14 cellular contexts compared by ENCODE assay signal in the genomic region with DNA sequence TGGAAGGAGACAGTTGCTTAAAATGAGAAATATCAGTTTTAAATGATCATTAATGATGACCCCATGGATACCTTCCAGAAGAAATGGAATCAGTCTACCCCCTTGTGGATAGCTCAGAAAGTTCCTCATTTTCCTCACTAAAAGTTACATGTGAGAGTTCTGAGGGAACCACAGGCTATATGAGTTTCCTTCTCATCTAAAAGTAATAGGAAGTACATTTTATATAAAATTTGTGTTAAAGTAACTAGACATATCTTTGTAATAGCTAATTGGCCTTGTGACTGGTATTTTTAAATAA.
A peak's percentile ranks its signal among the peaks of the same experiment; 100 is the strongest.
DNase-seq lines count a peak whose midpoint lies in the region; ATAC-seq, FAIRE-seq and TF ChIP-seq lines count a peak whose summit lies in the region.
"Had no signal": no experiment of that assay in that cellular context is flagged by ENCODE, and none has a peak within 500 bp of the region (broad histone marks: within the 10 kb centered on the region; RNA-seq: fewer than 3 reads in every experiment).

No MANE protein-coding gene starts in this region.

- no peaks in the 10 kb centered on the region for H4K20me1 ChIP-seq in K562 (replicated peaks; ENCODE audit: control insufficient read depth, insufficient read depth, low read length)

- FAIRE-seq in K562 (lab: Jason Lieb, UNC), result no peak

- no peak for ATAC-seq in K562
- ATAC-seq: heart left ventricle; naive thymus-derived CD4-positive, alpha-beta T cell had no signal

- CTCF ChIA-PET in K562 (lab: Yijun Ruan, JAX; ENCODE audit: low intra/inter-chr PET ratio), result no interaction called here

- no peak overlapping the region for H2AFZ ChIP-seq in K562 (ENCODE audit: low read depth, low read length)

- no peaks in the 10 kb centered on the region for H3K9me1 ChIP-seq in K562 (ENCODE audit: control insufficient read depth, insufficient read depth, low read length)

- no peak overlapping the region for H3K4me2 ChIP-seq in K562 (ENCODE audit: insufficient read depth, low read length)

- intact Hi-C loops in K562 (cut with micrococcal nuclease), result loop anchor here (5.0 kb wide), 1 partner anchor 162 kb away; no protein-coding TSS in a partner anchor

- TF ChIP-seq POLR2A in K562 (conservative IDR thresholded peaks at IDR 0.05), result no peak

- H3K27ac Mint-ChIP-seq in mesothelial cell of epicardium, result peak overlapping the region; percentile 80
- H3K27ac Mint-ChIP-seq: naive thymus-derived CD4-positive, alpha-beta T cell had no signal

- H3K4me1 Mint-ChIP-seq in mesothelial cell of epicardium, result peaks cover 16% of the 10 kb centered on the region
- H3K4me1 Mint-ChIP-seq: central memory CD8-positive, alpha-beta T cell; naive thymus-derived CD4-positive, alpha-beta T cell had no signal

- H3K9me3 ChIP-seq in K562 (replicated peaks; ENCODE audit: control insufficient read depth, insufficient read depth, low read depth, low read length), result no peaks in the 10 kb centered on the region
- H3K9me3 ChIP-seq: heart left ventricle, uterus had no signal

- H3K9me3 Mint-ChIP-seq in mesothelial cell of epicardium, result no peaks in the 10 kb centered on the region
- H3K9me3 Mint-ChIP-seq: central memory CD8-positive, alpha-beta T cell; naive thymus-derived CD4-positive, alpha-beta T cell had no signal

- no TSS peak for BruUV-seq in K562 (replicated peaks; lab: Mats Ljungman, UMichigan)

- H3K4me3 Mint-ChIP-seq in mesothelial cell of epicardium, result no peak overlapping the region
- H3K4me3 Mint-ChIP-seq: central memory CD8-positive, alpha-beta T cell; naive thymus-derived CD4-positive, alpha-beta T cell had no signal

- TF ChIP-seq CTCF in LNCAP (IDR thresholded peaks at IDR 0.05) (peak; percentile 33; the same call in 1 of the 2 replicates), K562 (IDR thresholded peaks at IDR 0.05 in 2 of 3, conservative IDR thresholded peaks at IDR 0.05 in 1 of 3; ENCODE audit: insufficient read depth in 2 of 3, low read depth in 1 of 3, low read length in 3 of 3) (peak in 2 of 3 experiments; percentile 15 to 48; a peak in 2 of 6 replicates), mesothelial cell of epicardium (IDR thresholded peaks at IDR 0.05; ENCODE audit: unreplicated experiment) (peak; percentile 70)

- no peak for TF ChIP-seq EP300 in K562 (IDR thresholded peaks at IDR 0.05; ENCODE audit: low read length)

- no peaks in the 10 kb centered on the region for H3K36me3 ChIP-seq in K562 (ENCODE audit: control insufficient read depth, insufficient read depth, low read length)
- H3K36me3 ChIP-seq: heart left ventricle, uterus had no signal

- no peaks in the 10 kb centered on the region for H3K4me1 ChIP-seq in K562 (replicated peaks in 1 of 2; ENCODE audit: control insufficient read depth in 2 of 2, insufficient read depth in 2 of 2, low read length in 2 of 2)
- H3K4me1 ChIP-seq: heart left ventricle, uterus had no signal

- peak in 1 of 2 experiments; percentile 64; a peak in 2 of 4 replicates for TF ChIP-seq RAD21 in K562 (CRISPR knock-in tag; conservative IDR thresholded peaks at IDR 0.05 in 1 of 2, IDR thresholded peaks at IDR 0.05 in 1 of 2)

- peak; percentile 16 for DNase-seq in Ammon's horn (ENCODE audit: low spot score)
- DNase-seq in K562 (ENCODE audit: extremely low read depth in 1 of 4, low spot score in 3 of 4), result no peak
- DNase-seq in mesothelial cell of epicardium (ENCODE audit: low spot score in 2 of 2, unreplicated experiment in 2 of 2), result no peak
- no peak for DNase-seq in NCI-H446 treated with DMSO at 0.1 percent for 48 hours (lab: John Stamatoyannopoulos, UW)
- DNase-seq in NCI-H2196 treated with DMSO at 0.1 percent for 48 hours (lab: John Stamatoyannopoulos, UW; ENCODE audit: unreplicated experiment), result no peak
- no peak for DNase-seq in NCI-H748 treated with DMSO at 0.1 percent for 48 hours (lab: John Stamatoyannopoulos, UW)
- no peak for DNase-seq in central memory CD4-positive, alpha-beta T cell
- DNase-seq: H7; heart left ventricle; naive thymus-derived CD4-positive, alpha-beta T cell; NCI-H2107; uterus had no signal

- in situ Hi-C loops in K562 (cut with MboI), result loop anchor here (10.0 kb wide), 1 partner anchor 265 kb away; no protein-coding TSS in a partner anchor

- POLR2A ChIA-PET in K562 (lab: Yijun Ruan, JAX), result no interaction called here

- H3K27me3 Mint-ChIP-seq in mesothelial cell of epicardium (ENCODE audit: low read depth), result no peaks in the 10 kb centered on the region
- H3K27me3 Mint-ChIP-seq: central memory CD8-positive, alpha-beta T cell had no signal

- no peak overlapping the region for H3K4me3 ChIP-seq in K562
- H3K4me3 ChIP-seq: heart left ventricle, uterus had no signal

- H3K27me3 ChIP-seq in K562 (ENCODE audit: control insufficient read depth in 2 of 2, insufficient read depth in 2 of 2, low read length in 2 of 2), result peaks cover 0 to 3% of the 10 kb centered on the region in 2 experiments; a peak in 1 of 5 replicates
- H3K27me3 ChIP-seq: heart left ventricle, uterus had no signal

- H3K36me3 Mint-ChIP-seq in mesothelial cell of epicardium, result no peaks in the 10 kb centered on the region
- H3K36me3 Mint-ChIP-seq: naive thymus-derived CD4-positive, alpha-beta T cell had no signal

- H3K27ac ChIP-seq in K562 (ENCODE audit: extremely low read depth, low read depth, low read length), result no peak overlapping the region
- H3K27ac ChIP-seq: heart left ventricle, uterus had no signal

- no peaks in the 10 kb centered on the region for H3K79me2 ChIP-seq in K562 (ENCODE audit: control insufficient read depth, insufficient read depth, low read length)

- H3K9ac ChIP-seq in K562 (ENCODE audit: insufficient read depth in 1 of 2, low read depth in 2 of 2, low read length in 2 of 2), result no peak overlapping the region

TF ChIP-seq in K562, 482 proteins besides CTCF, POLR2A, EP300 and RAD21 (continues in another document):
- TF ChIP-seq ZNF57 (CRISPR knock-in tag; IDR thresholded peaks at IDR 0.05) (no peak), POLR2AphosphoS2 (IDR thresholded peaks at IDR 0.05; ENCODE audit: low read length) (no peak), ZNF239 (CRISPR knock-in tag; IDR thresholded peaks at IDR 0.05) (no peak), KLF16 (IDR thresholded peaks at IDR 0.05) (no peak), CREBBP (IDR thresholded peaks at IDR 0.05; ENCODE audit: low read depth, low read length) (no peak), XRCC4 (IDR thresholded peaks at IDR 0.05; ENCODE audit: extremely low read depth, insufficient read depth, insufficient read length) (no peak), NFRKB (IDR thresholded peaks at IDR 0.05; ENCODE audit: low read depth) (no peak), SMAD3 (CRISPR knock-in tag; conservative IDR thresholded peaks at IDR 0.05) (no peak)
- TF ChIP-seq, protein P1, sequence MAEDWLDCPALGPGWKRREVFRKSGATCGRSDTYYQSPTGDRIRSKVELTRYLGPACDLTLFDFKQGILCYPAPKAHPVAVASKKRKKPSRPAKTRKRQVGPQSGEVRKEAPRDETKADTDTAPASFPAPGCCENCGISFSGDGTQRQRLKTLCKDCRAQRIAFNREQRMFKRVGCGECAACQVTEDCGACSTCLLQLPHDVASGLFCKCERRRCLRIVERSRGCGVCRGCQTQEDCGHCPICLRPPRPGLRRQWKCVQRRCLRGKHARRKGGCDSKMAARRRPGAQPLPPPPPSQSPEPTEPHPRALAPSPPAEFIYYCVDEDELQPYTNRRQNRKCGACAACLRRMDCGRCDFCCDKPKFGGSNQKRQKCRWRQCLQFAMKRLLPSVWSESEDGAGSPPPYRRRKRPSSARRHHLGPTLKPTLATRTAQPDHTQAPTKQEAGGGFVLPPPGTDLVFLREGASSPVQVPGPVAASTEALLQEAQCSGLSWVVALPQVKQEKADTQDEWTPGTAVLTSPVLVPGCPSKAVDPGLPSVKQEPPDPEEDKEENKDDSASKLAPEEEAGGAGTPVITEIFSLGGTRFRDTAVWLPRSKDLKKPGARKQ (CRISPR knock-in tag; IDR thresholded peaks at IDR 0.05), result no peak
- TF ChIP-seq, protein P2, sequence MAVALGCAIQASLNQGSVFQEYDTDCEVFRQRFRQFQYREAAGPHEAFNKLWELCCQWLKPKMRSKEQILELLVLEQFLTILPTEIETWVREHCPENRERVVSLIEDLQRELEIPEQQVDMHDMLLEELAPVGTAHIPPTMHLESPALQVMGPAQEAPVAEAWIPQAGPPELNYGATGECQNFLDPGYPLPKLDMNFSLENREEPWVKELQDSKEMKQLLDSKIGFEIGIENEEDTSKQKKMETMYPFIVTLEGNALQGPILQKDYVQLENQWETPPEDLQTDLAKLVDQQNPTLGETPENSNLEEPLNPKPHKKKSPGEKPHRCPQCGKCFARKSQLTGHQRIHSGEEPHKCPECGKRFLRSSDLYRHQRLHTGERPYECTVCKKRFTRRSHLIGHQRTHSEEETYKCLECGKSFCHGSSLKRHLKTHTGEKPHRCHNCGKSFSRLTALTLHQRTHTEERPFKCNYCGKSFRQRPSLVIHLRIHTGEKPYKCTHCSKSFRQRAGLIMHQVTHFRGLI (CRISPR knock-in tag; IDR thresholded peaks at IDR 0.05), result no peak
- TF ChIP-seq, protein P3, sequence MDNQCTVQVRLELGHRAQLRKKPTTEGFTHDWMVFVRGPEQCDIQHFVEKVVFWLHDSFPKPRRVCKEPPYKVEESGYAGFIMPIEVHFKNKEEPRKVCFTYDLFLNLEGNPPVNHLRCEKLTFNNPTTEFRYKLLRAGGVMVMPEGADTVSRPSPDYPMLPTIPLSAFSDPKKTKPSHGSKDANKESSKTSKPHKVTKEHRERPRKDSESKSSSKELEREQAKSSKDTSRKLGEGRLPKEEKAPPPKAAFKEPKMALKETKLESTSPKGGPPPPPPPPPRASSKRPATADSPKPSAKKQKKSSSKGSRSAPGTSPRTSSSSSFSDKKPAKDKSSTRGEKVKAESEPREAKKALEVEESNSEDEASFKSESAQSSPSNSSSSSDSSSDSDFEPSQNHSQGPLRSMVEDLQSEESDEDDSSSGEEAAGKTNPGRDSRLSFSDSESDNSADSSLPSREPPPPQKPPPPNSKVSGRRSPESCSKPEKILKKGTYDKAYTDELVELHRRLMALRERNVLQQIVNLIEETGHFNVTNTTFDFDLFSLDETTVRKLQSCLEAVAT (IDR thresholded peaks at IDR 0.05), result no peak
- TF ChIP-seq, protein P4, sequence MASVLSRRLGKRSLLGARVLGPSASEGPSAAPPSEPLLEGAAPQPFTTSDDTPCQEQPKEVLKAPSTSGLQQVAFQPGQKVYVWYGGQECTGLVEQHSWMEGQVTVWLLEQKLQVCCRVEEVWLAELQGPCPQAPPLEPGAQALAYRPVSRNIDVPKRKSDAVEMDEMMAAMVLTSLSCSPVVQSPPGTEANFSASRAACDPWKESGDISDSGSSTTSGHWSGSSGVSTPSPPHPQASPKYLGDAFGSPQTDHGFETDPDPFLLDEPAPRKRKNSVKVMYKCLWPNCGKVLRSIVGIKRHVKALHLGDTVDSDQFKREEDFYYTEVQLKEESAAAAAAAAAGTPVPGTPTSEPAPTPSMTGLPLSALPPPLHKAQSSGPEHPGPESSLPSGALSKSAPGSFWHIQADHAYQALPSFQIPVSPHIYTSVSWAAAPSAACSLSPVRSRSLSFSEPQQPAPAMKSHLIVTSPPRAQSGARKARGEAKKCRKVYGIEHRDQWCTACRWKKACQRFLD (CRISPR knock-in tag; IDR thresholded peaks at IDR 0.05), result no peak
